ENCODE assay signal across 22 cellular contexts in genomic region chr11:9876331-9876730, GRCh38.
"Had no signal": no experiment of that assay in that cellular context is flagged by ENCODE, and none has a peak within 500 bp of the region (broad histone marks: within the 10 kb centered on the region; RNA-seq: fewer than 3 reads in every experiment).

No MANE protein-coding gene starts in this region.

- H3K79me2 ChIP-seq: parathyroid adenoma had no signal

- DNase-seq: activated CD4-positive, alpha-beta T cell treated with anti-CD3 and anti-CD28 coated beads for 4 hours; activated CD4-positive, alpha-beta T cell treated with anti-CD3 and anti-CD28 coated beads, Interleukin-2, amount 50 U/mL, for 48 hours; activated CD4-positive, CD25-positive, alpha-beta regulatory T cell; activated CD8-positive, alpha-beta memory T cell treated with anti-CD3 and anti-CD28 coated beads, Interleukin-2, amount 50 U/mL, for 48 hours; activated naive CD4-positive, alpha-beta T cell treated with anti-CD3 and anti-CD28 coated beads for 36 hours; activated T-cell treated with anti-CD3 and anti-CD28 coated beads, Interleukin-2, amount 50 U/mL, for 4 hours; cerebellar nuclear complex; esophagus squamous epithelium; immature natural killer cell; left ventricle myocardium inferior; natural killer cell; small intestine; stimulated activated CD4-positive, alpha-beta T cell treated with anti-CD3 and anti-CD28 coated beads, Interleukin-2, amount 100 ng/mL, for 24 hours; stomach had no signal

- H3K9me3 Mint-ChIP-seq: immature natural killer cell; natural killer cell; T-helper 1 cell treated with Interleukin-12 subunit alpha and Interleukin-12 subunit beta and Interleukin-4 antibody, amounts not matched to agents 30 μg/mL and 1 μg/mL, for 36 hours had no signal

- H3K36me3 Mint-ChIP-seq: natural killer cell had no signal

- H3K27me3 ChIP-seq: esophagus squamous epithelium, neutrophil, stomach, suprapubic skin, tibial nerve had no signal

- FAIRE-seq: small intestine, urothelium cell line had no signal

- H3K4me3 Mint-ChIP-seq: activated naive CD4-positive, alpha-beta T cell treated with anti-CD3 and anti-CD28 coated beads for 36 hours; activated T-cell treated with anti-CD3 and anti-CD28 coated beads, Interleukin-2, amount 50 U/mL, for 4 hours; immature natural killer cell; natural killer cell; stimulated activated memory B cell treated with anti-CD40 and anti-IgM and Interleukin-4, amounts not matched to agents 10 μg/mL and 1 μg/mL and 100 μg/mL, for 72 hours; T-helper 1 cell treated with Interleukin-12 subunit alpha and Interleukin-12 subunit beta and Interleukin-4 antibody, amounts not matched to agents 30 μg/mL and 1 μg/mL, for 36 hours had no signal

- H2AFZ ChIP-seq: parathyroid adenoma had no signal

- H3K27ac Mint-ChIP-seq: activated naive CD4-positive, alpha-beta T cell treated with anti-CD3 and anti-CD28 coated beads for 36 hours; immature natural killer cell; natural killer cell; stimulated activated memory B cell treated with anti-CD40 and anti-IgM and Interleukin-4, amounts not matched to agents 10 μg/mL and 1 μg/mL and 100 μg/mL, for 72 hours; T-helper 1 cell treated with Interleukin-12 subunit alpha and Interleukin-12 subunit beta and Interleukin-4 antibody, amounts not matched to agents 30 μg/mL and 1 μg/mL, for 36 hours had no signal

- H3K9ac ChIP-seq: parathyroid adenoma had no signal

- H3K4me1 Mint-ChIP-seq: immature natural killer cell; natural killer cell; stimulated activated memory B cell treated with anti-CD40 and anti-IgM and Interleukin-4, amounts not matched to agents 10 μg/mL and 1 μg/mL and 100 μg/mL, for 72 hours had no signal

- H3K4me3 ChIP-seq: coronary artery, esophagus squamous epithelium, left ventricle myocardium inferior, stomach, suprapubic skin, tibial nerve had no signal

- H3K27me3 Mint-ChIP-seq: stimulated activated memory B cell treated with anti-CD40 and anti-IgM and Interleukin-4, amounts not matched to agents 10 μg/mL and 1 μg/mL and 100 μg/mL, for 72 hours had no signal

- H3K36me3 ChIP-seq: neutrophil, suprapubic skin had no signal

- ATAC-seq: activated T-cell treated with anti-CD3 and anti-CD28 coated beads, Interleukin-2, amount 50 U/mL, for 4 hours; natural killer cell; stimulated activated memory B cell treated with anti-CD40 and anti-IgM and Interleukin-4, amounts not matched to agents 10 μg/mL and 1 μg/mL and 100 μg/mL, for 72 hours had no signal

- H3K27ac ChIP-seq: coronary artery, esophagus squamous epithelium, left ventricle myocardium inferior, neutrophil, parathyroid adenoma, stomach, suprapubic skin, tibial nerve had no signal

- H3K4me1 ChIP-seq: esophagus squamous epithelium, left ventricle myocardium inferior, parathyroid adenoma, suprapubic skin, tibial nerve had no signal

- H3K9me3 ChIP-seq: esophagus squamous epithelium, neutrophil had no signal
